ENCODE assay signal across 26 cellular contexts in the genomic region with DNA sequence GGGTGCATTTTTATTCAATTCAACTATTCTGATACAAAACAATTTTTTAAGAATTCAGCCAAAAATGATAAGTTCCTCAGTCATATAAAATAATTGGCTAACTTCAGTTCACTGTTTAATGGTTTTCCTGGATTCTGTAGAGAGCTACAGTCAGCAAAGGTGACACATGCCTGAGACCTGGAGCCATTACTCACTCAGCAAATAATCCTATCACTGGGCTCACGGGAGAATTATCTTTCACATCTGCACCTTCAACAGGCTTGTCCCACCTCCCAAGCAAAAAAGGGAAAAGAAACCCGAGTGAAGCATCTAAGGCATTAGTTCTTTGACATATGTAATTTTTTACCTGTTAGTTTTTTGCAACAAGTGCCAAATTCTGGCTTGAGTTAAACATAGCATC. TPM values are rescaled to one million over a fixed set of nuclear protein-coding genes. Genes with fewer than 3 reads are reported as not detected.
"Had no signal": no experiment of that assay in that cellular context is flagged by ENCODE, and none has a peak within 500 bp of the region (broad histone marks: within the 10 kb centered on the region; RNA-seq: fewer than 3 reads in every experiment).

No MANE protein-coding gene starts in this region.

- H3K4me3 Mint-ChIP-seq: activated naive CD4-positive, alpha-beta T cell treated with anti-CD3 and anti-CD28 coated beads, Interleukin-2, amount 10 ng/mL, durations not matched to agents 7 days and 5 days; activated naive CD8-positive, alpha-beta T cell treated with anti-CD3 and anti-CD28 coated beads, Interleukin-2, amount 50 U/mL, for 24 hours; brain; naive thymus-derived CD8-positive, alpha-beta T cell; stimulated activated naive B cell treated with anti-CD40 and anti-IgM and Interleukin-4, amounts not matched to agents 10 μg/mL and 1 μg/mL and 100 μg/mL, for 72 hours had no signal

- H3K9ac ChIP-seq: parathyroid adenoma had no signal

- H3K4me3 ChIP-seq: dorsolateral prefrontal cortex, spleen, thyroid gland had no signal

- H3K36me3 Mint-ChIP-seq: activated naive CD4-positive, alpha-beta T cell treated with anti-CD3 and anti-CD28 coated beads, Interleukin-2, amount 10 ng/mL, durations not matched to agents 7 days and 5 days; brain; naive thymus-derived CD8-positive, alpha-beta T cell; stimulated activated naive B cell treated with anti-CD40 and anti-IgM and Interleukin-4, amounts not matched to agents 10 μg/mL and 1 μg/mL and 100 μg/mL, for 72 hours had no signal

- H3K27ac Mint-ChIP-seq: activated naive CD4-positive, alpha-beta T cell treated with anti-CD3 and anti-CD28 coated beads, Interleukin-2, amount 10 ng/mL, durations not matched to agents 7 days and 5 days; activated naive CD8-positive, alpha-beta T cell treated with anti-CD3 and anti-CD28 coated beads, Interleukin-2, amount 50 U/mL, for 24 hours; brain; naive thymus-derived CD8-positive, alpha-beta T cell; stimulated activated naive B cell treated with anti-CD40 and anti-IgM and Interleukin-4, amounts not matched to agents 10 μg/mL and 1 μg/mL and 100 μg/mL, for 72 hours had no signal

- H3K4me1 ChIP-seq: parathyroid adenoma, spleen, thyroid gland had no signal

- H3K9me3 Mint-ChIP-seq: activated naive CD4-positive, alpha-beta T cell treated with anti-CD3 and anti-CD28 coated beads, Interleukin-2, amount 10 ng/mL, durations not matched to agents 7 days and 5 days; brain; stimulated activated naive B cell treated with anti-CD40 and anti-IgM and Interleukin-4, amounts not matched to agents 10 μg/mL and 1 μg/mL and 100 μg/mL, for 72 hours had no signal

- H3K27ac ChIP-seq: dorsolateral prefrontal cortex, parathyroid adenoma, spleen, thyroid gland had no signal

- H3K27me3 Mint-ChIP-seq: activated naive CD4-positive, alpha-beta T cell treated with anti-CD3 and anti-CD28 coated beads, Interleukin-2, amount 10 ng/mL, durations not matched to agents 7 days and 5 days had no signal

- ATAC-seq: activated naive CD8-positive, alpha-beta T cell treated with anti-CD3 and anti-CD28 coated beads, Interleukin-2, amount 50 U/mL, for 24 hours; naive thymus-derived CD8-positive, alpha-beta T cell; stimulated activated naive B cell treated with anti-CD40 and anti-IgM and Interleukin-4, amounts not matched to agents 10 μg/mL and 1 μg/mL and 100 μg/mL, for 72 hours had no signal

- H3K36me3 ChIP-seq: spleen, thyroid gland had no signal

- H3K79me2 ChIP-seq: parathyroid adenoma had no signal

- H3K27me3 ChIP-seq: thyroid gland had no signal

- H3K4me1 Mint-ChIP-seq: activated naive CD4-positive, alpha-beta T cell treated with anti-CD3 and anti-CD28 coated beads, Interleukin-2, amount 10 ng/mL, durations not matched to agents 7 days and 5 days; activated naive CD8-positive, alpha-beta T cell treated with anti-CD3 and anti-CD28 coated beads, Interleukin-2, amount 50 U/mL, for 24 hours; brain; naive thymus-derived CD8-positive, alpha-beta T cell; stimulated activated naive B cell treated with anti-CD40 and anti-IgM and Interleukin-4, amounts not matched to agents 10 μg/mL and 1 μg/mL and 100 μg/mL, for 72 hours had no signal

- H3K9me3 ChIP-seq: spleen, thyroid gland had no signal

- DNase-seq: activated CD4-positive, alpha-beta T cell treated with anti-CD3 and anti-CD28 coated beads, Interleukin-2, amount 50 U/mL, for 1 hour; activated CD8-positive, alpha-beta memory T cell treated with anti-CD3 and anti-CD28 coated beads, Interleukin-2, amount 50 U/mL, for 4 hours; activated effector memory CD4-positive, alpha-beta T cell treated with Interleukin-2 at 50 U/mL for 16 hours; activated naive CD4-positive, alpha-beta T cell treated with anti-CD3 and anti-CD28 coated beads, Interleukin-2, amount 10 ng/mL, durations not matched to agents 7 days and 5 days; activated naive CD8-positive, alpha-beta T cell treated with anti-CD3 and anti-CD28 coated beads, Interleukin-2, amount 50 U/mL, for 24 hours; activated T-cell treated with anti-CD3 and anti-CD28 coated beads, Interleukin-2, amount 50 U/mL, for 48 hours; anterior cingulate cortex; central memory CD4-positive, alpha-beta T cell; dorsolateral prefrontal cortex; head of caudate nucleus; naive thymus-derived CD8-positive, alpha-beta T cell; retina; spleen; stimulated activated CD4-positive, alpha-beta T cell treated with anti-CD3 and anti-CD28 coated beads, Interleukin-4, amount 100 ng/mL, for 4 hours; stimulated activated naive B cell treated with anti-CD40 and anti-IgM and Interleukin-4, amounts not matched to agents 10 μg/mL and 1 μg/mL and 100 μg/mL, for 72 hours; T-helper 1 cell; T-helper 9 cell; thyroid gland had no signal

RNA-seq across cellular contexts. Expression of a gene that starts 34.9 kb away (rescaled TPM):
- total RNA-seq: dorsolateral prefrontal cortex; epithelial cell of proximal tubule; frontal cortex; lower leg skin; mesenteric fat pad; naive thymus-derived CD8-positive, alpha-beta T cell; spleen; subcutaneous adipose tissue; ureter had no signal
- polyA plus RNA-seq: naive thymus-derived CD8-positive, alpha-beta T cell; spleen had no signal
